1 cellular context compared by ENCODE assay signal in the genomic region with DNA sequence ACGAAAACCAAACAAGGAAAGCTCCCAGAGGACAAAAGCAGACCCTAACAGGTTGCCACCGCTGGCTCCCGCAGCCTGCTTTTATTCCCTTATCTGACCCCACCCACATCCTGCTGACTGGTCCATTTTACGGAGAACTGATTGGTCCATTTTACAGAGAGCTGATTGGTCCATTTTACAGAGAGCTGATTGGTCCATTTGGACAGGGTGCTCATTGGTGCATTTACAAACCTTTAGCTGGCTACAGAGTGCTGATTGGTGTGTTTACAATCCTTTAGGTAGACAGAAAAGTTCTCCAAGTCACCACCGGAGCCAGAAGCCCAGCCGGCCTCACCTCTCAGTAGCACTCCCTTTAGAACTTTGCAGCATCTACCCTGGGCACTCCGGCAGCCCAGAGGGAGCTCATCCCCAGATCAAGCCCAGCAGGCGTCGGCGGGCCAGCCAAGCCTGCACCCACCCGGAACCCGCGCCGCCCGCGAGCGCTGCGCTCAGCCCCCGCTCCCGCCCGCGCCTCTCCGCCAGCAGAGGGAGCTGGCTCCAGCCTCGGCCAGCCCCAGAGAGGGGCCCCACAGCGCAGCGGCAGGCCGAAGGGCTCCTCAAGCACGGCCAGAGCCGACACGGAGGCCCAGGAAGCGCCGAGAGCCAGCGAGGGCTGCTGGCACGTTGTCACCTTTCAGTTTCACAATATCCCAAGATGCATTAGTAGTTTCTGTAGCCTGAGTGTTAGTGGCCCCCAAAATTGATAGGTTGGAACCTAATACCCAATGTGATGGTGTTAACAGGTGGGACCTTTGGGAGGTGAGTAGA.
TF ChIP-seq lines count a peak whose summit lies in the region.

No MANE protein-coding gene starts in this region.

TF ChIP-seq in GM12878, 131 proteins besides CTCF, POLR2A, EP300 and RAD21 (continued from another document):
- TF ChIP-seq REST (IDR thresholded peaks at IDR 0.05; ENCODE audit: low read depth, low read length) = no peak
- TF ChIP-seq YY1 (IDR thresholded peaks at IDR 0.05; ENCODE audit: low read depth, low read length) = 0 out of 2 replicates have a peak, but pooled peaks have one; percentile 12
